In genomic region chr1:120942223-120942944, GRCh38 we compare ENCODE assay signal across 8 cellular contexts. TPM values are rescaled to one million over a fixed set of nuclear protein-coding genes. Genes with fewer than 3 reads are reported as not detected.
A peak's percentile ranks its signal among the peaks of the same experiment; 100 is the strongest.
DNase-seq lines count a peak whose midpoint lies in the region; ATAC-seq, FAIRE-seq and TF ChIP-seq lines count a peak whose summit lies in the region.
"Not testable (repeated sequence)": the region's sequence is repeated elsewhere in the genome, so short reads cannot be mapped to it uniquely, and the experiment has no call there.

No MANE protein-coding gene starts in this region.

- intact Hi-C loops in activated CD4-positive, alpha-beta memory T cell treated with anti-CD3 and anti-CD28 coated beads for 36 hours (cut with micrococcal nuclease), result loop anchor here (10.0 kb wide), 1 partner anchor 88 kb away; no protein-coding TSS in a partner anchor
- intact Hi-C loops in dendritic cell treated with granulocyte-macrophage colony-stimulating factor and Interleukin-4, amounts not matched to agents 40 ng/mL and 50 ng/mL, for 4 days (cut with micrococcal nuclease); HepG2 (cut with micrococcal nuclease; ENCODE audit: unreplicated experiment): not testable (repeated sequence)

- POLR2A ChIA-PET in activated CD4-positive, alpha-beta memory T cell treated with anti-CD3 and anti-CD28 coated beads for 36 hours (lab: Charles Lee), result interaction anchor here (1.4 kb wide), 1 partner anchor 92 kb away, joined by 21 read pairs; no protein-coding TSS in a partner anchor
- POLR2A ChIA-PET in HepG2 (lab: Yijun Ruan, JAX), result interaction anchor here (1.0 kb wide), 1 partner anchor 91 kb away, joined by 3 read pairs; no protein-coding TSS in a partner anchor

- not testable (repeated sequence) for H3K36me3 ChIP-seq in HepG2 (replicated peaks in 1 of 2; ENCODE audit: control insufficient read depth in 1 of 2, insufficient read depth in 2 of 2, low read length in 2 of 2)

- ATAC-seq in GM19043 (IDR thresholded peaks at IDR 0.05; ENCODE audit: low read depth, unreplicated experiment) (peak; percentile 85), HG03135 (IDR thresholded peaks at IDR 0.05; ENCODE audit: unreplicated experiment) (peak; percentile 73), HepG2 (peak; percentile 82)

- not testable (repeated sequence) for H3K27me3 Mint-ChIP-seq in activated CD4-positive, alpha-beta memory T cell treated with anti-CD3 and anti-CD28 coated beads for 36 hours; dendritic cell treated with granulocyte-macrophage colony-stimulating factor and Interleukin-4, amounts not matched to agents 40 ng/mL and 50 ng/mL, for 4 days

- TF ChIP-seq CTCF in AG09309 (IDR thresholded peaks at IDR 0.05; ENCODE audit: control insufficient read depth, insufficient read depth, low read depth, low read length, missing control alignments); HepG2 (CRISPR knock-in tag; IDR thresholded peaks at IDR 0.05): not testable (repeated sequence)

- TF ChIP-seq POLR2A in HepG2 (IDR thresholded peaks at IDR 0.05; ENCODE audit: insufficient read depth in 1 of 2, low read depth in 2 of 2, low read length in 2 of 2), result peak; percentile 46 to 92; a peak in 3 of 4 replicates

- BruUV-seq in HepG2 (replicated peaks; lab: Mats Ljungman, UMichigan), result TSS peak; percentile 72

- TF ChIP-seq EP300 in HepG2 (IDR thresholded peaks at IDR 0.05; ENCODE audit: low read depth in 2 of 2, low read length in 2 of 2); HepG2 (CRISPR knock-in tag; IDR thresholded peaks at IDR 0.05; ENCODE audit: borderline replicate concordance): not testable (repeated sequence)

- H3K27ac Mint-ChIP-seq in activated CD4-positive, alpha-beta memory T cell treated with anti-CD3 and anti-CD28 coated beads for 36 hours, result peak overlapping the region; percentile 100
- H3K27ac Mint-ChIP-seq in dendritic cell treated with granulocyte-macrophage colony-stimulating factor and Interleukin-4, amounts not matched to agents 40 ng/mL and 50 ng/mL, for 4 days, result peak overlapping the region; percentile 94

- H3K9ac ChIP-seq in HepG2 (ENCODE audit: insufficient read depth, low read depth, low read length), result peak overlapping the region; percentile 43; the same call in 1 of the 2 replicates

- not testable (repeated sequence) for H3K9me3 Mint-ChIP-seq in activated CD4-positive, alpha-beta memory T cell treated with anti-CD3 and anti-CD28 coated beads for 36 hours; dendritic cell treated with granulocyte-macrophage colony-stimulating factor and Interleukin-4, amounts not matched to agents 40 ng/mL and 50 ng/mL, for 4 days

- not testable (repeated sequence) for DNase-seq in AG09309 (ENCODE audit: low read depth)
- DNase-seq in NCI-H526 treated with DMSO at 0.1 percent for 48 hours (lab: John Stamatoyannopoulos, UW), result peak; percentile 85
- DNase-seq in activated CD4-positive, alpha-beta memory T cell treated with anti-CD3 and anti-CD28 coated beads for 36 hours, result peak; percentile 88
- DNase-seq in HepG2 (ENCODE audit: low spot score), result peak; percentile 43
- DNase-seq in stimulated activated CD4-positive, alpha-beta T cell treated with anti-CD3 and anti-CD28 coated beads, Interleukin-15, amount 100 ng/mL, for 48 hours (ENCODE audit: low read depth in 2 of 2), result peak; percentile 63 to 70

- not testable (repeated sequence) for H3K27me3 ChIP-seq in HepG2 (ENCODE audit: control insufficient read depth in 1 of 2, insufficient read depth in 2 of 2, low read length in 2 of 2)

- WGBS in HepG2 (ENCODE audit: low lambda C conversion rate), result 35% methylated on average over 31 of the region's 33 CpGs

- not testable (repeated sequence) for H4K20me1 ChIP-seq in HepG2 (ENCODE audit: insufficient read depth, low read length)

- not testable (repeated sequence) for H3K79me2 ChIP-seq in HepG2 (ENCODE audit: insufficient read depth, low read length)

- CTCF ChIA-PET in activated CD4-positive, alpha-beta memory T cell treated with anti-CD3 and anti-CD28 coated beads for 36 hours (lab: Charles Lee); HepG2 (lab: Yijun Ruan, JAX; ENCODE audit: low intra/inter-chr PET ratio, low total read pairs): not testable (repeated sequence)

- peak overlapping the region; percentile 84 for H3K4me3 Mint-ChIP-seq in activated CD4-positive, alpha-beta memory T cell treated with anti-CD3 and anti-CD28 coated beads for 36 hours
- H3K4me3 Mint-ChIP-seq in dendritic cell treated with granulocyte-macrophage colony-stimulating factor and Interleukin-4, amounts not matched to agents 40 ng/mL and 50 ng/mL, for 4 days, result peak overlapping the region; percentile 84

- H2AFZ ChIP-seq in HepG2 (ENCODE audit: low read length), result not testable (repeated sequence)

- TF ChIP-seq RAD21 in HepG2 (CRISPR knock-in tag; IDR thresholded peaks at IDR 0.05), result not testable (repeated sequence)

- H3K4me3 ChIP-seq in AG09309 (ENCODE audit: control insufficient read depth, low read depth, low read length) (peak overlapping the region; percentile 37), HepG2 (replicated peaks in 1 of 3; ENCODE audit: insufficient read depth in 1 of 3, low read depth in 2 of 3, low read length in 3 of 3) (peak overlapping the region in 2 of 3 experiments; percentile 46 to 49; a peak in 3 of 6 replicates)

- FAIRE-seq in HepG2 (lab: Jason Lieb, UNC), result not testable (repeated sequence)

- peak overlapping the region; percentile 72 for H3K4me2 ChIP-seq in HepG2 (ENCODE audit: low read depth, low read length)

- peaks cover 31% of the 10 kb centered on the region for H3K4me1 Mint-ChIP-seq in activated CD4-positive, alpha-beta memory T cell treated with anti-CD3 and anti-CD28 coated beads for 36 hours (ENCODE audit: low read depth)
- H3K4me1 Mint-ChIP-seq in dendritic cell treated with granulocyte-macrophage colony-stimulating factor and Interleukin-4, amounts not matched to agents 40 ng/mL and 50 ng/mL, for 4 days (ENCODE audit: low read depth), result peaks cover 19% of the 10 kb centered on the region

- in situ Hi-C loops in HepG2 (cut with HindIII; ENCODE audit: extremely low pct_ligation_motif_present, low pct_unique_long_range_greater_than_20kb), result not testable (repeated sequence)

- H3K9me3 ChIP-seq in HepG2 (ENCODE audit: low read length), result not testable (repeated sequence)

- not testable (repeated sequence) for H3K27ac ChIP-seq in HepG2 (ENCODE audit: extremely low read length, insufficient read depth, low read length)

- H3K4me1 ChIP-seq in HepG2 (ENCODE audit: insufficient read depth, low read length), result not testable (repeated sequence)

- H3K36me3 Mint-ChIP-seq in activated CD4-positive, alpha-beta memory T cell treated with anti-CD3 and anti-CD28 coated beads for 36 hours; dendritic cell treated with granulocyte-macrophage colony-stimulating factor and Interleukin-4, amounts not matched to agents 40 ng/mL and 50 ng/mL, for 4 days (ENCODE audit: low read depth): not testable (repeated sequence)

TF ChIP-seq in HepG2, 621 proteins besides CTCF, POLR2A, EP300 and RAD21 (continues in another document):
- TF ChIP-seq GABPB1 (CRISPR knock-in tag; IDR thresholded peaks at IDR 0.05), result 0 out of 2 replicates have a peak, but pooled peaks have one; percentile 11

RNA-seq across cellular contexts. Expression of gene PPIAL4A, which starts 52.8 kb away (rescaled TPM):
- total RNA-seq in activated CD4-positive, alpha-beta memory T cell treated with anti-CD3 and anti-CD28 coated beads for 36 hours, result not detected
- not detected in 2 replicates for total RNA-seq in HepG2 (2016; rRNA removed; fragmentation: Illumina TruSeq; extraction: Trizol)
- total RNA-seq in HepG2 (2016; cell fraction: cytosol; rRNA removed; fragmentation: Illumina TruSeq; extraction: Trizol; ENCODE audit: low read depth), result not detected in 2 replicates
- total RNA-seq in HepG2 (2016; cell fraction: insoluble cytoplasmic fraction; rRNA removed; fragmentation: Illumina TruSeq; extraction: Trizol), result not detected in 2 replicates
- total RNA-seq in HepG2 (2016; cell fraction: membrane; rRNA removed; fragmentation: Illumina TruSeq; extraction: Trizol), result not detected in 2 replicates
- not detected in 2 replicates for total RNA-seq in HepG2 (2016; cell fraction: nucleus; rRNA removed; fragmentation: Illumina TruSeq; extraction: Trizol)
- polyA plus RNA-seq in HepG2 (2011; rRNA removed), result not detected in 2 replicates
- polyA plus RNA-seq in HepG2 (2011; cell fraction: cytosol; rRNA removed), result not detected in 2 replicates
- not detected in 2 replicates for polyA plus RNA-seq in HepG2 (2011; cell fraction: nucleus; rRNA removed)
- not detected in 2 replicates for polyA plus RNA-seq in HepG2 (2012)
- polyA plus RNA-seq in HepG2 (2016; cell fraction: cytosol; fragmentation: Illumina TruSeq; extraction: Trizol; ENCODE audit: low read depth), result not detected in 2 replicates
- polyA plus RNA-seq in HepG2 (2016; cell fraction: insoluble cytoplasmic fraction; fragmentation: Illumina TruSeq; extraction: Trizol; ENCODE audit: low read depth), result not detected in 2 replicates
- polyA plus RNA-seq in HepG2 (2016; cell fraction: membrane; fragmentation: Illumina TruSeq; extraction: Trizol; ENCODE audit: low read depth), result not detected in 2 replicates
- not detected in 2 replicates for polyA plus RNA-seq in HepG2 (2016; cell fraction: nucleus; fragmentation: Illumina TruSeq; extraction: Trizol; ENCODE audit: insufficient read depth, low read depth)
- polyA minus RNA-seq in HepG2 (2011; rRNA and poly(A)+ RNA removed; ENCODE audit: low replicate concordance), result not detected in 2 replicates
- polyA minus RNA-seq in HepG2 (2011; cell fraction: cytosol; rRNA and poly(A)+ RNA removed), result not detected in 2 replicates
- not detected in 2 replicates for polyA minus RNA-seq in HepG2 (2011; cell fraction: nucleus; rRNA and poly(A)+ RNA removed)
